Comparison of ENCODE assay signal across 8 cellular contexts in the genomic region with DNA sequence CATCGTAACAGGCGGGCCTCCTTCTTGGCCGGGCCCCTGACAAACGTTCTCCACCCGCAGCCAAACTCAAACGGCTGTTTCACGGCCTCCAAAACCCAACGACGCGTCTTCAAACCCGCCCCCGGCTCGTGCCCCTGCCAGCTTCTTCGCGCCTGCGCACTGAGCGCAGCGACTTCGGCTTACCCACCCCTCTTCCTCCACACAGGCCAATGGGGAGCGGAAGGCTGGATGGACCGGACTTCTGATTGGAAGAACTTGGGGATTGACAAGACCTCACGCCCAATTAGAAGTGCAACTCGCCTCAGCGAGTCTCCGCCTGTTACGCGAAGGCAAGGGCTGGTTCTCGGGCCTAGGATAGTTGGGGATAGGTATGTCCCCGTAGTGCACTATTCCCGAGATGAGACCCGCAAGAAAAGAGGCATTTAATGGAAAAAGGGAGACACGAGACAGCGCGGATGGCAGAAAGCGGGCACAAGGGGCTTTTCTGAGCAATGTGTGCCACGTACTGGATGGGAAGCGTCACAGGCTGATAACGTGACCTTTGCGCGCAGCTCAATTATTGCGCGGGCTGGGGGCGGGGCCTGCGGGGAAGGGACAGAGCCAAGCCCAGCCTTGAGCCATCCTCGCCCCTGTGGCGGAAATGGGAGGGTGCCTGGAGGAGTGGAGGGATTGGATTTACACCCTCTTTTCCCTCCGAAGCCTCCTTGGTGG. TPM values are rescaled to one million over a fixed set of nuclear protein-coding genes. Genes with fewer than 3 reads are reported as not detected.
A peak's percentile ranks its signal among the peaks of the same experiment; 100 is the strongest.
DNase-seq lines count a peak whose midpoint lies in the region; ATAC-seq, FAIRE-seq and TF ChIP-seq lines count a peak whose summit lies in the region.

Gene LAPTM4A, minus strand, starts transcription at position 111 of the 711 bp plus-strand sequence. Its CDS starts 108 bp downstream, at position 3.

- H3K9me3 ChIP-seq in astrocyte (ENCODE audit: insufficient read depth, low read depth, low read length) (no peaks in the 10 kb centered on the region), right cardiac atrium (ENCODE audit: control insufficient read depth, low read length) (no peaks in the 10 kb centered on the region), vagina (no peaks in the 10 kb centered on the region)

- H3K27ac ChIP-seq in astrocyte (ENCODE audit: low read depth, low read length) (peak within 1 kb of the TSS; percentile 100), right cardiac atrium (ENCODE audit: low read length) (peak within 1 kb of the TSS; percentile 100), vagina (peak within 1 kb of the TSS; percentile 97)

- FAIRE-seq in GM18507 (lab: Jason Lieb, UNC) = peak; percentile 97
- FAIRE-seq in astrocyte (lab: Jason Lieb, UNC) = peak; percentile 68

- H3K27me3 Mint-ChIP-seq in T-helper 2 cell treated with Interferon-gamma antibody and Interleukin-4, amounts not matched to agents 5 μg/mL and 100 μg/mL, for 36 hours (ENCODE audit: low read depth) = peaks cover 20% of the 10 kb centered on the region
- H3K27me3 Mint-ChIP-seq in astrocyte (ENCODE audit: low read depth, unreplicated experiment) = no peaks in the 10 kb centered on the region

- H3K4me1 Mint-ChIP-seq in T-helper 2 cell treated with Interferon-gamma antibody and Interleukin-4, amounts not matched to agents 5 μg/mL and 100 μg/mL, for 36 hours (ENCODE audit: low read depth) = peaks cover 20% of the 10 kb centered on the region
- peaks cover 10% of the 10 kb centered on the region for H3K4me1 Mint-ChIP-seq in astrocyte (ENCODE audit: low read depth, unreplicated experiment)

- H3K4me3 ChIP-seq in astrocyte (ENCODE audit: insufficient read depth, low read depth, low read length) (peak within 1 kb of the TSS; percentile 98), right cardiac atrium (ENCODE audit: low read length) (peak within 1 kb of the TSS; percentile 97), vagina (peak within 1 kb of the TSS; percentile 74 to 89)

- peaks cover 45% of the 10 kb centered on the region for H3K79me2 ChIP-seq in astrocyte (ENCODE audit: insufficient read depth, low read length)

- TF ChIP-seq CTCF in astrocyte (IDR thresholded peaks at IDR 0.05; ENCODE audit: insufficient read depth, low read depth, low read length) = no peak
- peak in 1 of 3 experiments; percentile 27 for TF ChIP-seq CTCF in vagina (IDR thresholded peaks at IDR 0.05)

- intact Hi-C loops in right cardiac atrium (cut with DNase I) = no loop called here
- intact Hi-C loops in vagina (cut with DNase I) = no loop called here

- peak within 1 kb of the TSS; percentile 92 for H3K9ac ChIP-seq in astrocyte (ENCODE audit: low read length)

- DNase-seq in GM18507 (ENCODE audit: extremely low spot score, insufficient read length, low read depth) (peak; percentile 98), NCI-H1930 (lab: John Stamatoyannopoulos, UW) (peak; percentile 98), astrocyte (ENCODE audit: low read depth) (peak; percentile 100), right cardiac atrium (peak; percentile 99 to 100 (median 99)), putamen (ENCODE audit: low spot score) (peak; percentile 99), vagina (ENCODE audit: extremely low spot score in 2 of 2) (peak; percentile 99 to 100)
- peak; percentile 98 for DNase-seq in T-helper 2 cell treated with Interferon-gamma antibody and Interleukin-4, amounts not matched to agents 5 μg/mL and 100 μg/mL, for 36 hours (ENCODE audit: low spot score)

- ATAC-seq in HG02973 (IDR thresholded peaks at IDR 0.05; ENCODE audit: unreplicated experiment) (peak; percentile 96), right cardiac atrium (peak; percentile 99)

- H2AFZ ChIP-seq in astrocyte (ENCODE audit: low read depth, low read length) = peak within 1 kb of the TSS; percentile 97

- no peak within 1 kb of the TSS for H3K27ac Mint-ChIP-seq in T-helper 2 cell treated with Interferon-gamma antibody and Interleukin-4, amounts not matched to agents 5 μg/mL and 100 μg/mL, for 36 hours
- no peak within 1 kb of the TSS for H3K27ac Mint-ChIP-seq in astrocyte (ENCODE audit: unreplicated experiment)

- H4K20me1 ChIP-seq in astrocyte (ENCODE audit: insufficient read depth, low read length) = peaks cover 32% of the 10 kb centered on the region

- peak; percentile 56 to 88 for TF ChIP-seq POLR2A in vagina (IDR thresholded peaks at IDR 0.05)

- no peaks in the 10 kb centered on the region for H3K36me3 Mint-ChIP-seq in T-helper 2 cell treated with Interferon-gamma antibody and Interleukin-4, amounts not matched to agents 5 μg/mL and 100 μg/mL, for 36 hours (ENCODE audit: low read depth)
- no peaks in the 10 kb centered on the region for H3K36me3 Mint-ChIP-seq in astrocyte (ENCODE audit: low read depth, unreplicated experiment)

- no peak within 1 kb of the TSS for H3K4me3 Mint-ChIP-seq in T-helper 2 cell treated with Interferon-gamma antibody and Interleukin-4, amounts not matched to agents 5 μg/mL and 100 μg/mL, for 36 hours
- no peak within 1 kb of the TSS for H3K4me3 Mint-ChIP-seq in astrocyte (ENCODE audit: unreplicated experiment)

- peak within 1 kb of the TSS; percentile 99 for H3K4me2 ChIP-seq in astrocyte (ENCODE audit: low read length)

- no peaks in the 10 kb centered on the region for H3K9me3 Mint-ChIP-seq in T-helper 2 cell treated with Interferon-gamma antibody and Interleukin-4, amounts not matched to agents 5 μg/mL and 100 μg/mL, for 36 hours
- no peaks in the 10 kb centered on the region for H3K9me3 Mint-ChIP-seq in astrocyte (ENCODE audit: unreplicated experiment)

- under 1% methylated on average over 47 of the region's 47 CpGs for WGBS in right cardiac atrium

- peaks cover 5% of the 10 kb centered on the region for H3K4me1 ChIP-seq in astrocyte (ENCODE audit: insufficient read depth, low read length)
- no peaks in the 10 kb centered on the region for H3K4me1 ChIP-seq in right cardiac atrium (ENCODE audit: control insufficient read depth, insufficient read depth, low read length)
- H3K4me1 ChIP-seq in vagina = peaks cover 35% of the 10 kb centered on the region

- H3K36me3 ChIP-seq in astrocyte (ENCODE audit: insufficient read depth, low read length) = no peaks in the 10 kb centered on the region
- H3K36me3 ChIP-seq in vagina = no peaks in the 10 kb centered on the region

- no peaks in the 10 kb centered on the region for H3K27me3 ChIP-seq in astrocyte (ENCODE audit: insufficient read depth, low read length)
- H3K27me3 ChIP-seq in right cardiac atrium (ENCODE audit: control insufficient read depth, insufficient read depth) = no peaks in the 10 kb centered on the region
- H3K27me3 ChIP-seq in vagina = no peaks in the 10 kb centered on the region

RNA-seq across cellular contexts. Expression of gene LAPTM4A, which starts in this region (rescaled TPM):
- 300 and 337 TPM in 2 replicates for total RNA-seq in astrocyte
- 100 to 1,000 TPM; 178 to 208 (median 191) TPM for total RNA-seq in right cardiac atrium
- 224 TPM for polyA plus RNA-seq in right cardiac atrium
- total RNA-seq in vagina = 172 TPM

Comparison
In these comparisons a context has a peak if more than half of its experiments do, and no peak if none do; other contexts are left out.
1. Peak in every context shown above with its lines: DNase-seq, ATAC-seq, H3K4me3 ChIP-seq and H3K27ac ChIP-seq.